In the genomic region with DNA sequence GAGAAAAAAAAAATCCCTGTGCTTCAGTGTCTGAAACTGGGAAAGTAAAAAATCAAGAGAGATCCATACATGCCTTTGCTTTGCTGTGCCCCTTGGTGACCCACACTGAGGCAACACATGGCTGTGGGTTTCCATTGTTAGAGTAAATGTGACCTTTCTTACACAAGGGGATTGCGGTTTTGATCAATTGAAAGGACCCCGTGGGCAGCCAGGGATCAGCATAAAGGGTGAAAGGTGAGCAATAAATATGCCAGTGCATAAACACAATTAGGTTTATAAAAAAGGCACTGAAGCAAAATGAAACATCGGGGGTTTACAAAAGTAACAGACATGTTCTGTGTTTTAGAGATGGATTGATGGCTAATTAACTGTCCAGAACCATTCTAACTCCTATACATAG, we compare ENCODE assay signal across 25 cellular contexts.
"Had no signal": no experiment of that assay in that cellular context is flagged by ENCODE, and none has a peak within 500 bp of the region (broad histone marks: within the 10 kb centered on the region; RNA-seq: fewer than 3 reads in every experiment).

No MANE protein-coding gene starts in this region.

- H3K27ac ChIP-seq: colonic mucosa, esophagus muscularis mucosa, foreskin keratinocyte, gastroesophageal sphincter, heart left ventricle, hepatocyte, left lung, ovary, right lobe of liver, thyroid gland, upper lobe of right lung, uterus had no signal

- H3K4me1 ChIP-seq: colonic mucosa, esophagus muscularis mucosa, foreskin keratinocyte, gastroesophageal sphincter, heart left ventricle, left lung, thyroid gland, upper lobe of right lung, uterus had no signal

- H3K4me3 ChIP-seq: colonic mucosa, esophagus muscularis mucosa, gastroesophageal sphincter, heart left ventricle, hepatocyte, left lung, mucosa of descending colon, ovary, right lobe of liver, thyroid gland, upper lobe of right lung, uterus had no signal

- H3K9me3 ChIP-seq: colonic mucosa, esophagus muscularis mucosa, gastroesophageal sphincter, heart left ventricle, left lung, mucosa of descending colon, ovary, right lobe of liver, thyroid gland, upper lobe of right lung, uterus had no signal

- FAIRE-seq: endothelial cell of umbilical vein, kidney, small intestine had no signal

- H2AFZ ChIP-seq: hepatocyte had no signal

- H3K36me3 ChIP-seq: colonic mucosa, esophagus muscularis mucosa, gastroesophageal sphincter, heart left ventricle, left lung, ovary, right lobe of liver, thyroid gland, upper lobe of right lung, uterus had no signal

- DNase-seq: colonic mucosa; effector CD8-positive, alpha-beta T cell; foreskin keratinocyte; heart left ventricle; kidney; left lung; mucosa of descending colon; naive B cell; occipital lobe; ovary; posterior cingulate gyrus; right lobe of liver; small intestine; stimulated activated CD4-positive, alpha-beta T cell treated with anti-CD3 and anti-CD28 coated beads, Interleukin-15, amount 100 ng/mL, for 24 hours; stimulated activated CD4-positive, alpha-beta T cell treated with anti-CD3 and anti-CD28 coated beads, Interleukin-4, amount 100 ng/mL, for 1 hour; stimulated activated CD8-positive, alpha-beta memory T cell treated with anti-CD3 and anti-CD28 coated beads, Interleukin-4, amount 100 ng/mL, for 48 hours; stimulated activated naive CD4-positive, alpha-beta T cell; stimulated activated naive CD8-positive, alpha-beta T cell treated with anti-CD3 and anti-CD28 coated beads, Interleukin-15, amount 100 ng/mL, for 72 hours; thyroid gland; upper lobe of right lung; uterus had no signal

- H3K79me2 ChIP-seq: hepatocyte had no signal

- H3K4me2 ChIP-seq: hepatocyte had no signal

- H3K27me3 ChIP-seq: colonic mucosa, hepatocyte, ovary, right lobe of liver, thyroid gland, upper lobe of right lung, uterus had no signal
